Comparison of ENCODE assay signal across 1 cellular context in genomic region chr10:45761622-45762021, GRCh38.
TF ChIP-seq lines count a peak whose summit lies in the region.
"Not testable (repeated sequence)": the region's sequence is repeated elsewhere in the genome, so short reads cannot be mapped to it uniquely, and the experiment has no call there.

No MANE protein-coding gene starts in this region.

TF ChIP-seq in HepG2, 621 proteins besides CTCF, POLR2A, EP300 and RAD21 (continued from another document):
- TF ChIP-seq, protein P1, sequence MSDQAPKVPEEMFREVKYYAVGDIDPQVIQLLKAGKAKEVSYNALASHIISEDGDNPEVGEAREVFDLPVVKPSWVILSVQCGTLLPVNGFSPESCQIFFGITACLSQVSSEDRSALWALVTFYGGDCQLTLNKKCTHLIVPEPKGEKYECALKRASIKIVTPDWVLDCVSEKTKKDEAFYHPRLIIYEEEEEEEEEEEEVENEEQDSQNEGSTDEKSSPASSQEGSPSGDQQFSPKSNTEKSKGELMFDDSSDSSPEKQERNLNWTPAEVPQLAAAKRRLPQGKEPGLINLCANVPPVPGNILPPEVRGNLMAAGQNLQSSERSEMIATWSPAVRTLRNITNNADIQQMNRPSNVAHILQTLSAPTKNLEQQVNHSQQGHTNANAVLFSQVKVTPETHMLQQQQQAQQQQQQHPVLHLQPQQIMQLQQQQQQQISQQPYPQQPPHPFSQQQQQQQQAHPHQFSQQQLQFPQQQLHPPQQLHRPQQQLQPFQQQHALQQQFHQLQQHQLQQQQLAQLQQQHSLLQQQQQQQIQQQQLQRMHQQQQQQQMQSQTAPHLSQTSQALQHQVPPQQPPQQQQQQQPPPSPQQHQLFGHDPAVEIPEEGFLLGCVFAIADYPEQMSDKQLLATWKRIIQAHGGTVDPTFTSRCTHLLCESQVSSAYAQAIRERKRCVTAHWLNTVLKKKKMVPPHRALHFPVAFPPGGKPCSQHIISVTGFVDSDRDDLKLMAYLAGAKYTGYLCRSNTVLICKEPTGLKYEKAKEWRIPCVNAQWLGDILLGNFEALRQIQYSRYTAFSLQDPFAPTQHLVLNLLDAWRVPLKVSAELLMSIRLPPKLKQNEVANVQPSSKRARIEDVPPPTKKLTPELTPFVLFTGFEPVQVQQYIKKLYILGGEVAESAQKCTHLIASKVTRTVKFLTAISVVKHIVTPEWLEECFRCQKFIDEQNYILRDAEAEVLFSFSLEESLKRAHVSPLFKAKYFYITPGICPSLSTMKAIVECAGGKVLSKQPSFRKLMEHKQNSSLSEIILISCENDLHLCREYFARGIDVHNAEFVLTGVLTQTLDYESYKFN (CRISPR knock-in tag; conservative IDR thresholded peaks at IDR 0.05) = peak; percentile 46
- not testable (repeated sequence) for TF ChIP-seq SOX6 (IDR thresholded peaks at IDR 0.05); USF2 (CRISPR knock-in tag; IDR thresholded peaks at IDR 0.05; ENCODE audit: borderline replicate concordance); SOX13 (IDR thresholded peaks at IDR 0.05)
- peak; percentile 72 for TF ChIP-seq SOX6 (CRISPR knock-in tag; IDR thresholded peaks at IDR 0.05)
- 0 out of 2 replicates have a peak, but pooled peaks have one; percentile 20 for TF ChIP-seq FOXA3 (CRISPR knock-in tag; IDR thresholded peaks at IDR 0.05)
- 0 out of 2 replicates have a peak, but pooled peaks have one; percentile 39 for TF ChIP-seq NCOA2 (CRISPR knock-in tag; IDR thresholded peaks at IDR 0.05)
- peak; percentile 73; the same call in 1 of the 2 replicates for TF ChIP-seq SOX5 (CRISPR knock-in tag; IDR thresholded peaks at IDR 0.05; ENCODE audit: borderline replicate concordance)
- TF ChIP-seq MNT (IDR thresholded peaks at IDR 0.05) = peak; percentile 35
- TF ChIP-seq USF2 (IDR thresholded peaks at IDR 0.05; ENCODE audit: low read depth, low read length) = 0 out of 2 replicates have a peak, but pooled peaks have one; percentile 17
- peak; percentile 50; the same call in 1 of the 2 replicates for TF ChIP-seq GATAD2A (CRISPR knock-in tag; IDR thresholded peaks at IDR 0.05)
- peak; percentile 73 for TF ChIP-seq ZNF12 (CRISPR knock-in tag; IDR thresholded peaks at IDR 0.05)
- peak; percentile 43 for TF ChIP-seq CEBPG (CRISPR knock-in tag; IDR thresholded peaks at IDR 0.05)
- TF ChIP-seq SOX13 (CRISPR knock-in tag; conservative IDR thresholded peaks at IDR 0.05 in 1 of 2, IDR thresholded peaks at IDR 0.05 in 1 of 2) = peak in 1 of 2 experiments; percentile 77; a peak in 2 of 4 replicates
